23 cellular contexts compared by ENCODE assay signal in genomic region chr9:134428559-134428958, GRCh38.
DNase-seq lines count a peak whose midpoint lies in the region; ATAC-seq, FAIRE-seq and TF ChIP-seq lines count a peak whose summit lies in the region.
"Had no signal": no experiment of that assay in that cellular context is flagged by ENCODE, and none has a peak within 500 bp of the region (broad histone marks: within the 10 kb centered on the region; RNA-seq: fewer than 3 reads in every experiment).

No MANE protein-coding gene starts in this region.

- H3K36me3 ChIP-seq in BLaER1 (peaks cover 77% of the 10 kb centered on the region), GM06990 (ENCODE audit: control insufficient read depth, insufficient read depth, low read length) (peaks cover 19% of the 10 kb centered on the region), OCI-LY3 (replicated peaks; ENCODE audit: low read depth, low read length) (peaks cover 9% of the 10 kb centered on the region), GM12878 (ENCODE audit: control insufficient read depth in 2 of 2, insufficient read depth in 2 of 2, low read length in 1 of 2) (peaks cover 0 to 6% of the 10 kb centered on the region in 2 experiments; a peak in 3 of 4 replicates)

- no peaks in the 10 kb centered on the region for H3K4me1 Mint-ChIP-seq in activated T-cell treated with anti-CD3 and anti-CD28 coated beads, Interleukin-2, amount 50 U/mL, for 72 hours (ENCODE audit: low read depth)
- H3K4me1 Mint-ChIP-seq: B cell had no signal

- peaks cover 94% of the 10 kb centered on the region for H4K20me1 ChIP-seq in BLaER1
- 0 out of 2 replicates have a peak, but pooled peaks cover 3% of the 10 kb centered on the region for H4K20me1 ChIP-seq in OCI-LY3 (ENCODE audit: insufficient read depth, low read length)
- H4K20me1 ChIP-seq in GM12878 (ENCODE audit: control insufficient read depth, insufficient read depth) = no peaks in the 10 kb centered on the region

- POLR2A ChIA-PET in GM12878 (lab: Charles Lee) = interaction anchor here (0.6 to 0.8 kb wide), 2 partner anchors 36 to 440 kb away, joined by 3 to 4 read pairs; no protein-coding TSS in a partner anchor

- no peak overlapping the region for H3K27ac Mint-ChIP-seq in activated T-cell treated with anti-CD3 and anti-CD28 coated beads, Interleukin-2, amount 50 U/mL, for 72 hours
- H3K27ac Mint-ChIP-seq: B cell; CD4-positive, alpha-beta T cell; CD8-positive, alpha-beta T cell had no signal

- H3K4me1 ChIP-seq in BLaER1 = peaks cover 66% of the 10 kb centered on the region
- H3K4me1 ChIP-seq in OCI-LY3 (ENCODE audit: low read length) = peaks cover 26% of the 10 kb centered on the region
- H3K4me1 ChIP-seq in GM12878 (ENCODE audit: control insufficient read depth, insufficient read depth, low read length) = peaks cover 8% of the 10 kb centered on the region
- H3K4me1 ChIP-seq: Caco-2 had no signal

- H3K9ac ChIP-seq in BLaER1 (no peak overlapping the region), OCI-LY3 (ENCODE audit: low read length) (no peak overlapping the region), GM12878 (ENCODE audit: control insufficient read depth, insufficient read depth, low read length) (no peak overlapping the region)

- TF ChIP-seq EP300 in GM12878 (IDR thresholded peaks at IDR 0.05; ENCODE audit: borderline replicate concordance in 1 of 2, control insufficient read depth in 1 of 2, low read depth in 2 of 2, low read length in 2 of 2) = no peak

- intact Hi-C loops in GM12878 (cut with micrococcal nuclease; ENCODE audit: unreplicated experiment) (loop anchor here (1.0 kb wide), 1 partner anchor 37 kb away; no protein-coding TSS in a partner anchor), posterior cingulate gyrus (cut with DNase I) (no loop called here)

- H3K4me3 Mint-ChIP-seq in activated T-cell treated with anti-CD3 and anti-CD28 coated beads, Interleukin-2, amount 50 U/mL, for 72 hours = no peak overlapping the region
- H3K4me3 Mint-ChIP-seq: B cell; CD4-positive, alpha-beta T cell; CD8-positive, alpha-beta T cell had no signal

- TF ChIP-seq POLR2A in GM12878 (IDR thresholded peaks at IDR 0.05; ENCODE audit: low read depth, low read length) = no peak

- H3K27me3 ChIP-seq in BLaER1 (no peaks in the 10 kb centered on the region), GM06990 (replicated peaks; ENCODE audit: control insufficient read depth, insufficient read depth, low read length) (no peaks in the 10 kb centered on the region), OCI-LY3 (ENCODE audit: low read depth, low read length) (no peaks in the 10 kb centered on the region), GM12878 (replicated peaks in 1 of 2; ENCODE audit: control insufficient read depth in 2 of 2, insufficient read depth in 2 of 2, low read length in 1 of 2) (no peaks in the 10 kb centered on the region)

- no peaks in the 10 kb centered on the region for H3K9me3 ChIP-seq in BLaER1
- H3K9me3 ChIP-seq in OCI-LY3 (ENCODE audit: insufficient read depth, low read length) = no peaks in the 10 kb centered on the region
- no peaks in the 10 kb centered on the region for H3K9me3 ChIP-seq in GM12878 (replicated peaks; ENCODE audit: control insufficient read depth, insufficient read depth, low read length)
- H3K9me3 ChIP-seq: A549, Caco-2 had no signal

- H3K27ac ChIP-seq in BLaER1 (no peak overlapping the region), OCI-LY3 (ENCODE audit: low read length) (no peak overlapping the region), GM12878 (ENCODE audit: control insufficient read depth, insufficient read depth) (peak overlapping the region; percentile 55)
- H3K27ac ChIP-seq: 22Rv1, A549, C4-2B had no signal

- CTCF ChIA-PET in GM12878 (lab: Yijun Ruan, JAX) = interaction anchor here (1.0 to 1.2 kb wide), 2 partner anchors 17 to 21 kb away, joined by 3 to 6 read pairs; no protein-coding TSS in a partner anchor

- no peak overlapping the region for H2AFZ ChIP-seq in OCI-LY3 (ENCODE audit: low read depth, low read length)
- H2AFZ ChIP-seq in GM12878 (ENCODE audit: control insufficient read depth, low read depth, low read length) = no peak overlapping the region

- SMC1A ChIA-PET in GM12878 (lab: Charles Lee; ENCODE audit: uncharacterized antibody, unreplicated experiment) = interaction anchor here (1.2 to 1.6 kb wide), 2 partner anchors 21 to 38 kb away, joined by 3 to 6 read pairs; no protein-coding TSS in a partner anchor

- BruUV-seq in GM12878 (replicated peaks; lab: Mats Ljungman, UMichigan) = no TSS peak

- DNase-seq in GM06990 (ENCODE audit: extremely low read depth, insufficient read length) (peak; percentile 53), GM12878 (ENCODE audit: low read depth, low spot score) (no peak), posterior cingulate gyrus (no peak), NCI-H510A (lab: John Stamatoyannopoulos, UW) (no peak)
- no peak for DNase-seq in activated T-cell treated with anti-CD3 and anti-CD28 coated beads, Interleukin-2, amount 50 U/mL, for 72 hours
- DNase-seq: AML-193; Caco-2; Calu3; CD4-positive, alpha-beta T cell; CD8-positive, alpha-beta T cell; DMS79 treated with DMSO at 0.1 percent for 48 hours; GF-D8 had no signal

- RAD21 ChIA-PET in GM12878 (lab: Charles Lee; ENCODE audit: unreplicated experiment) = interaction anchor here (1.4 to 2.6 kb wide), 2 partner anchors 33 to 37 kb away, joined by 4 to 11 read pairs; no protein-coding TSS in a partner anchor

- WGBS in GM12878 (ENCODE audit: insufficient coverage, insufficient replicate concordance, low lambda C conversion rate, missing lambda C conversion rate) = 41% methylated on average over 14 of the region's 14 CpGs

- H3K4me3 ChIP-seq in BLaER1 (no peak overlapping the region), GM06990 (replicated peaks; ENCODE audit: low read depth, low read length) (no peak overlapping the region), OCI-LY3 (ENCODE audit: low read length) (no peak overlapping the region), GM12878 (no peak overlapping the region)
- H3K4me3 ChIP-seq: A549 had no signal

- no peaks in the 10 kb centered on the region for H3K27me3 Mint-ChIP-seq in activated T-cell treated with anti-CD3 and anti-CD28 coated beads, Interleukin-2, amount 50 U/mL, for 72 hours (ENCODE audit: low read depth)
- H3K27me3 Mint-ChIP-seq: B cell; CD4-positive, alpha-beta T cell had no signal

- H3K79me2 ChIP-seq in OCI-LY3 (ENCODE audit: low read length) (no peaks in the 10 kb centered on the region), GM12878 (ENCODE audit: control insufficient read depth, insufficient read depth, low read length) (no peaks in the 10 kb centered on the region)

- H3K9me3 Mint-ChIP-seq in activated T-cell treated with anti-CD3 and anti-CD28 coated beads, Interleukin-2, amount 50 U/mL, for 72 hours = no peaks in the 10 kb centered on the region
- H3K9me3 Mint-ChIP-seq: CD4-positive, alpha-beta T cell; CD8-positive, alpha-beta T cell had no signal

- ATAC-seq in GM12878 (peak; percentile 49), GM19452 (IDR thresholded peaks at IDR 0.05; ENCODE audit: unreplicated experiment) (no peak)
- ATAC-seq in activated T-cell treated with anti-CD3 and anti-CD28 coated beads, Interleukin-2, amount 50 U/mL, for 72 hours (replicated peaks in 1 of 2) = no peak
- ATAC-seq: A549; CD8-positive, alpha-beta T cell had no signal

- H3K4me2 ChIP-seq in BLaER1 (peak overlapping the region; percentile 79), OCI-LY3 (ENCODE audit: low read length) (peak overlapping the region; percentile 39), GM12878 (ENCODE audit: control insufficient read depth, insufficient read depth) (no peak overlapping the region)
- H3K4me2 ChIP-seq: A549 had no signal

- in situ Hi-C loops in GM12878 (cut with MboI) = no loop called here

- H3K36me3 Mint-ChIP-seq in activated T-cell treated with anti-CD3 and anti-CD28 coated beads, Interleukin-2, amount 50 U/mL, for 72 hours (ENCODE audit: insufficient read depth in 2 of 2) = no peaks in the 10 kb centered on the region
- H3K36me3 Mint-ChIP-seq: CD8-positive, alpha-beta T cell had no signal

- no peak for TF ChIP-seq RAD21 in GM12878 (IDR thresholded peaks at IDR 0.05; ENCODE audit: insufficient read depth, low read depth, low read length)

- FAIRE-seq in GM12878 (lab: Jason Lieb, UNC) = no peak
- FAIRE-seq: A549, D721Med, G401.6, GM12892, GM18507 had no signal

- TF ChIP-seq CTCF in GM06990 (IDR thresholded peaks at IDR 0.05; ENCODE audit: insufficient read depth, low read length, poor library complexity, severe bottlenecking) (no peak), OCI-LY3 (IDR thresholded peaks at IDR 0.05; ENCODE audit: low read depth, low read length) (no peak), GM12878 (IDR thresholded peaks at IDR 0.05 in 2 of 3, conservative IDR thresholded peaks at IDR 0.05 in 1 of 3; ENCODE audit: control insufficient read depth in 2 of 3, extremely low read depth in 1 of 3, insufficient read depth in 1 of 3, low read depth in 3 of 3, low read length in 3 of 3) (no peak)

TF ChIP-seq in GM12878, 131 proteins besides CTCF, POLR2A, EP300 and RAD21 (continues in another document):
- TF ChIP-seq GATAD2B (conservative IDR thresholded peaks at IDR 0.05; ENCODE audit: low read depth) = peak; percentile 64
- TF ChIP-seq BCL3 (IDR thresholded peaks at IDR 0.05; ENCODE audit: borderline replicate concordance, insufficient read depth, low read depth, low read length, poor library complexity, severe bottlenecking) = no peak
- TF ChIP-seq IKZF2 (IDR thresholded peaks at IDR 0.05) = peak; percentile 24 to 44; a peak in 2 of 4 replicates
- TF ChIP-seq ATF3 (IDR thresholded peaks at IDR 0.05; ENCODE audit: borderline replicate concordance, extremely low read depth, low read depth, low read length) = no peak
- TF ChIP-seq ESRRA (IDR thresholded peaks at IDR 0.05; ENCODE audit: low read length) = no peak
- peak in 1 of 2 experiments; percentile 64; a peak in 2 of 4 replicates for TF ChIP-seq BHLHE40 (IDR thresholded peaks at IDR 0.05; ENCODE audit: borderline replicate concordance in 1 of 2, low read depth in 2 of 2, low read length in 1 of 2)
- no peak for TF ChIP-seq FOXM1 (IDR thresholded peaks at IDR 0.05; ENCODE audit: low read depth, low read length)
